ENCODE assay signal across 1 cellular context in the genomic region with DNA sequence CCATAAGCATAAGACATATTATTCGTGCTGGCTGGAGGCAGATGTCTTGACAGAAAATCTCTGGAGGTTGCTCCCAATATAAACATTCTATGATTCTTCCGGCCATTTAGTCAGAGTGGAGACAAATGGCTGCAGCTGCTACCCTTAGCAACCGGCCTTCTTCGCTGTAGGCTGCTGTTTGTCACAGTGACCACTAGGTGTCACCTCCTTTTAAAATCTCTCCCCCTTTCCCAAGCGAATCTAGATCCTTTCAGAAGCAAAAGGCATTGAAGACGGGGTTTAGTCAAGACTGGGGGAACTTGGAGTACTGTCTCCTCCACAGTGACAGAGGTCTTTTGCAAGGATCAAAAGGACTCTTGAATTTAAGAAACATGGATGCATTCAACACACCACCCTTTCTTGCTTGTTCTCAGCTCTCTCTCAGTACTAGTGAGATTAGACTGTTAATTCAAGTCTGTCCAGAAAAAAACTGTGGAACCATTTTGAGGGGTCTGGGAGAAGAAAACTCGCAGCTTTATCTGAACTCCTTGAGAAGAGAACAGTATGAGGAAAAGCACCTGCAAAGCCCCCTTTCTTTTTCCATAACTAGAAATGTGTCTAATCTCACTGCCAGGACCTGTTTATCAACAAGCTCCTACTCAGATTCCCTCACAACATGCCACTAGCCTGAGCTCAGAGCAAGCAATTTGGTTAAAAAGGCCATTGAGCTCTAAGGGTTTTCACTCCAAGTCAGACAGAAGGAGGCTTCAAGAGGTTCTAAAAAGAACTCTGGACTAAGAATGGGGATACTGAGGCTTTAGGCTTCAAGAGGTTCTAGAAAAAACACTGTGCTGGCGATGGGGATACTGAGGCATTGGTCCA.
TF ChIP-seq lines count a peak whose summit lies in the region.

No MANE protein-coding gene starts in this region.

TF ChIP-seq in SK-N-SH, 30 proteins besides CTCF, POLR2A, EP300 and RAD21 (continued from another document):
- TF ChIP-seq, protein P1, sequence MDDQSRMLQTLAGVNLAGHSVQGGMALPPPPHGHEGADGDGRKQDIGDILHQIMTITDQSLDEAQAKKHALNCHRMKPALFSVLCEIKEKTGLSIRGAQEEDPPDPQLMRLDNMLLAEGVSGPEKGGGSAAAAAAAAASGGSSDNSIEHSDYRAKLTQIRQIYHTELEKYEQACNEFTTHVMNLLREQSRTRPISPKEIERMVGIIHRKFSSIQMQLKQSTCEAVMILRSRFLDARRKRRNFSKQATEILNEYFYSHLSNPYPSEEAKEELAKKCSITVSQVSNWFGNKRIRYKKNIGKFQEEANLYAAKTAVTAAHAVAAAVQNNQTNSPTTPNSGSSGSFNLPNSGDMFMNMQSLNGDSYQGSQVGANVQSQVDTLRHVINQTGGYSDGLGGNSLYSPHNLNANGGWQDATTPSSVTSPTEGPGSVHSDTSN (IDR thresholded peaks at IDR 0.05): no peak
- TF ChIP-seq, protein P2, sequence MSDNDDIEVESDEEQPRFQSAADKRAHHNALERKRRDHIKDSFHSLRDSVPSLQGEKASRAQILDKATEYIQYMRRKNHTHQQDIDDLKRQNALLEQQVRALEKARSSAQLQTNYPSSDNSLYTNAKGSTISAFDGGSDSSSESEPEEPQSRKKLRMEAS (IDR thresholded peaks at IDR 0.05; ENCODE audit: low read depth): no peak
- no peak for TF ChIP-seq FOSL2 (IDR thresholded peaks at IDR 0.05; ENCODE audit: borderline replicate concordance, low read depth)
- TF ChIP-seq JUND (IDR thresholded peaks at IDR 0.05): no peak
- no peak for TF ChIP-seq MXI1 (IDR thresholded peaks at IDR 0.05; ENCODE audit: low read depth, low read length)
- peak; percentile 92 for TF ChIP-seq SMC3 (IDR thresholded peaks at IDR 0.05; ENCODE audit: low read depth, low read length)
- TF ChIP-seq MEF2A (IDR thresholded peaks at IDR 0.05; ENCODE audit: borderline replicate concordance, low read depth): no peak
- TF ChIP-seq, protein P3, sequence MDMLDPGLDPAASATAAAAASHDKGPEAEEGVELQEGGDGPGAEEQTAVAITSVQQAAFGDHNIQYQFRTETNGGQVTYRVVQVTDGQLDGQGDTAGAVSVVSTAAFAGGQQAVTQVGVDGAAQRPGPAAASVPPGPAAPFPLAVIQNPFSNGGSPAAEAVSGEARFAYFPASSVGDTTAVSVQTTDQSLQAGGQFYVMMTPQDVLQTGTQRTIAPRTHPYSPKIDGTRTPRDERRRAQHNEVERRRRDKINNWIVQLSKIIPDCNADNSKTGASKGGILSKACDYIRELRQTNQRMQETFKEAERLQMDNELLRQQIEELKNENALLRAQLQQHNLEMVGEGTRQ (IDR thresholded peaks at IDR 0.05; ENCODE audit: borderline replicate concordance, low read depth, low read length): no peak
- no peak for TF ChIP-seq FOXJ3 (CRISPR knock-in tag; IDR thresholded peaks at IDR 0.05)
- peak; percentile 51; the same call in 1 of the 2 replicates for TF ChIP-seq RFX5 (IDR thresholded peaks at IDR 0.05; ENCODE audit: low read length)
- TF ChIP-seq, protein P4, sequence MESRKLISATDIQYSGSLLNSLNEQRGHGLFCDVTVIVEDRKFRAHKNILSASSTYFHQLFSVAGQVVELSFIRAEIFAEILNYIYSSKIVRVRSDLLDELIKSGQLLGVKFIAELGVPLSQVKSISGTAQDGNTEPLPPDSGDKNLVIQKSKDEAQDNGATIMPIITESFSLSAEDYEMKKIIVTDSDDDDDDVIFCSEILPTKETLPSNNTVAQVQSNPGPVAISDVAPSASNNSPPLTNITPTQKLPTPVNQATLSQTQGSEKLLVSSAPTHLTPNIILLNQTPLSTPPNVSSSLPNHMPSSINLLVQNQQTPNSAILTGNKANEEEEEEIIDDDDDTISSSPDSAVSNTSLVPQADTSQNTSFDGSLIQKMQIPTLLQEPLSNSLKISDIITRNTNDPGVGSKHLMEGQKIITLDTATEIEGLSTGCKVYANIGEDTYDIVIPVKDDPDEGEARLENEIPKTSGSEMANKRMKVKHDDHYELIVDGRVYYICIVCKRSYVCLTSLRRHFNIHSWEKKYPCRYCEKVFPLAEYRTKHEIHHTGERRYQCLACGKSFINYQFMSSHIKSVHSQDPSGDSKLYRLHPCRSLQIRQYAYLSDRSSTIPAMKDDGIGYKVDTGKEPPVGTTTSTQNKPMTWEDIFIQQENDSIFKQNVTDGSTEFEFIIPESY (IDR thresholded peaks at IDR 0.05; ENCODE audit: borderline replicate concordance, low read depth): no peak
- no peak for TF ChIP-seq SIN3A (IDR thresholded peaks at IDR 0.05; ENCODE audit: borderline replicate concordance, low read depth, low read length)
- TF ChIP-seq NRF1 (IDR thresholded peaks at IDR 0.05; ENCODE audit: low read depth, low read length): no peak
- no peak for TF ChIP-seq FOXM1 (IDR thresholded peaks at IDR 0.05; ENCODE audit: low read depth)
TF ChIP-seq in SK-N-SH: peak in this region for 5.
